Comparison of ENCODE assay signal across 8 cellular contexts in the genomic region with DNA sequence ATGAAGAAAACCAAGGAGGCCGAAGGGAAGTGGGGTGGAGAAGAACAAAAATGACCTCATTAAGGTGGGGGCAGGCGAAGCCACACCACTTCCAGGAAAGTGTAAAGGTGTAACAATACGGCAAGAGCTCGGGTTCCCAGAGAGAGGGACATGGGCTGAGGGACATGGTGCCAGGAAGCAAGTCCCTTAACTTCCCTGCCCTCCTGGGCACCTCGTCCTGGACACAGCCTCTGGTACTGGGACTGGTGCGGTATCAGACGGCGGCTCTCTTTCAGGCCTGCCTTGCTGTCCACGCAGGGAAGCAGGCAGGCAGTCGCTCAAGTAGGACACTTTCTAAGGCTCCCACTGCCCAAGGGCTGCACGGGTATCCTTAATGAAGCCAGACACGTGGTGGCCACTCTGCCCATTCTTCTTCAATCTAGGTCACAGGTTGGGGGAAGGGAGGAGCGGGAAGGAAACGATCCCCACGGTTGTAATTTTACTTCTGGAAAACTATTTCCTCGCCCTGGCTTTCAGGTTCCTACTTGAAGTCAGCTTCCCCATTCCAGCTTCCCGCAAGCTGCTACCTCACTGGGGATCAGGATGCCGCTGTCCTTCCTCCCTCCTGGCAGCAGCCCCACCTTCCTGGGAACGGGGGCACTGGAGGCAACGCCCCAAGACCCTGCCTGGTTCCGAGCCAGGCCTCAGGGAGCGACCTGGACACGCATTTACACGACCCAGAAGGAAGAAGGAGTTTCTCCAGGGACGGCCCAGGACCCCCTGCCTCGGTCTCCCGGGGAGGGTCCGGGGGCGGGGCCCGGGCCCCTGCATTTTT. TPM values are rescaled to one million over a fixed set of nuclear protein-coding genes. Genes with fewer than 3 reads are reported as not detected.
A peak's percentile ranks its signal among the peaks of the same experiment; 100 is the strongest.
DNase-seq lines count a peak whose midpoint lies in the region; ATAC-seq, FAIRE-seq and TF ChIP-seq lines count a peak whose summit lies in the region.

No MANE protein-coding gene starts in this region.

- DNase-seq in DMS53 treated with DMSO at 0.1 percent for 48 hours (lab: John Stamatoyannopoulos, UW; ENCODE audit: unreplicated experiment) (peak; percentile 5), M059J (ENCODE audit: low read depth) (peak; percentile 35), colonic mucosa (peak; percentile 57), RCC 7860 (ENCODE audit: low spot score) (no peak), NCI-H1092 treated with DMSO at 0.1 percent for 48 hours (lab: John Stamatoyannopoulos, UW) (no peak)

- peaks cover 12% of the 10 kb centered on the region for H3K4me1 ChIP-seq in colonic mucosa
- peaks cover 9 to 28% of the 10 kb centered on the region in 2 donors for H3K4me1 ChIP-seq in muscle layer of duodenum (ENCODE audit: control insufficient read depth in 1 of 2, insufficient read depth in 2 of 2, low read length in 2 of 2)

- H3K27me3 ChIP-seq in colonic mucosa (no peaks in the 10 kb centered on the region), muscle layer of duodenum (ENCODE audit: low read depth, low read length) (no peaks in the 10 kb centered on the region)

- peak overlapping the region; percentile 96 to 98 for H3K9ac ChIP-seq in colonic mucosa (ENCODE audit: low read depth in 2 of 2, low read length in 2 of 2)

- intact Hi-C loops in colonic mucosa (cut with DNase I), result loop anchor here (5.0 kb wide), 2 partner anchors 48 to 133 kb away; a partner anchor contains a TSS

- H3K27ac ChIP-seq in colonic mucosa (peak overlapping the region; percentile 79), muscle layer of duodenum (ENCODE audit: low read length) (peak overlapping the region; percentile 72)

- no peak for FAIRE-seq in RCC 7860 (lab: Jason Lieb, UNC)

- H3K9me3 ChIP-seq in colonic mucosa, result no peaks in the 10 kb centered on the region
- no peaks in the 10 kb centered on the region for H3K9me3 ChIP-seq in muscle layer of duodenum (ENCODE audit: control insufficient read depth in 1 of 2, low read length in 2 of 2)

- no peaks in the 10 kb centered on the region for H3K36me3 ChIP-seq in colonic mucosa
- no peaks in the 10 kb centered on the region for H3K36me3 ChIP-seq in muscle layer of duodenum (ENCODE audit: control insufficient read depth in 1 of 2, insufficient read depth in 2 of 2, low read length in 2 of 2)

- TF ChIP-seq CTCF in colonic mucosa (IDR thresholded peaks at IDR 0.05), result no peak

- H3K4me3 ChIP-seq in colonic mucosa, result peak overlapping the region; percentile 97
- peak overlapping the region; percentile 78 to 97 for H3K4me3 ChIP-seq in muscle layer of duodenum (ENCODE audit: low read depth in 1 of 2, low read length in 2 of 2)

- ATAC-seq in GM21619 (IDR thresholded peaks at IDR 0.05; ENCODE audit: unreplicated experiment), result no peak
- no peak for ATAC-seq in GM18873 (IDR thresholded peaks at IDR 0.05; ENCODE audit: low FRiP score, unreplicated experiment)

RNA-seq across cellular contexts. Expression of a gene that starts 1.2 kb away (rescaled TPM):
- 61.0 and 93.3 TPM in 2 replicates for total RNA-seq in M059J (2014; rRNA removed; shearing (Covaris generic))
- 100 to 1,000 TPM; 105 to 137 TPM for total RNA-seq in colonic mucosa

RNA-seq across cellular contexts. Expression of a gene that starts 13.5 kb away (rescaled TPM):
- total RNA-seq in M059J (2014; rRNA removed; shearing (Covaris generic)), result 4.1 and 11.0 TPM in 2 replicates
- 10 to 100 TPM; 31.5 to 52.0 TPM for total RNA-seq in colonic mucosa

RNA-seq across cellular contexts. Expression of a gene that starts 53.5 kb away (rescaled TPM):
- 0.15 TPM in 1 of 2 replicates, not detected in the other for total RNA-seq in M059J (2014; rRNA removed; shearing (Covaris generic))
- total RNA-seq in colonic mucosa, result 1 to 10 TPM; 2.1 to 4.5 TPM

RNA-seq across cellular contexts. Expression of a gene that starts 54.1 kb away (rescaled TPM):
- total RNA-seq in M059J (2014; rRNA removed; shearing (Covaris generic)), result 9.6 and 19.1 TPM in 2 replicates
- total RNA-seq in colonic mucosa, result 10 to 100 TPM; 40.0 to 40.5 TPM

Comparison
In these comparisons a context has a peak if more than half of its experiments do, and no peak if none do; other contexts are left out.
1. DNase-seq: peak in DMS53 treated with DMSO at 0.1 percent for 48 hours (single experiment), M059J (single experiment) and colonic mucosa (single experiment); none in RCC 7860 (single experiment) and NCI-H1092 treated with DMSO at 0.1 percent for 48 hours (single experiment).